In the genomic region with DNA sequence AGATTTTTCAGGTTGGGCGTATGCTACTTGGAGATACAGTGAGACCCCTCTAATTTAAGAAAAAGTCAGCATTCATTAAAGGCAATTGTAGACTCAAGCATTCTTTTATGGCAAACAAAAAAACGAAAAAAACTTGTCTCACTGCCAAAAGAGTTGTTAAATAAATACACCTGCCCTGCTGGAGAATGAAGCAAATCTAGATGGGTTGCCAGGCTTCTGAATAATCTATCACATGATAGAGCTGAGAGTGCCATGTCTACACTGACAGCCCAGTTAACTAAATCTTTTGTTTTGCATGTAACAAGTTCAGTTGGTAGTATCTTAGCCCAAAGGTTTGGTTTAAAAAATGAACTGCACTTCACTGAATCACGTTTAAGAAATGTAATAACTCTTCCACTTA, we compare ENCODE assay signal across 14 cellular contexts.
DNase-seq lines count a peak whose midpoint lies in the region; ATAC-seq and TF ChIP-seq lines count a peak whose summit lies in the region.
"Had no signal": no experiment of that assay in that cellular context is flagged by ENCODE, and none has a peak within 500 bp of the region (broad histone marks: within the 10 kb centered on the region; RNA-seq: fewer than 3 reads in every experiment).

No MANE protein-coding gene starts in this region.

- H3K27me3 ChIP-seq in brain microvascular endothelial cell (replicated peaks) (no peaks in the 10 kb centered on the region), mesenchymal stem cell (ENCODE audit: control insufficient read depth in 1 of 2, insufficient read depth in 1 of 2, low read length in 2 of 2) (no peaks in the 10 kb centered on the region)
- H3K27me3 ChIP-seq: sigmoid colon had no signal

- no peaks in the 10 kb centered on the region for H3K27me3 Mint-ChIP-seq in activated T-helper 2 cell treated with anti-CD3 and anti-CD28 coated beads, Interferon-gamma antibody, Interleukin-2, Interleukin-4, amounts not matched to agents 10 μg/mL and 5 μg/mL and 100 μg/mL, durations not matched to agents 14 hours and 24 hours and 36 hours (ENCODE audit: low read depth)
- H3K27me3 Mint-ChIP-seq: B cell; naive thymus-derived CD8-positive, alpha-beta T cell; stimulated activated naive CD8-positive, alpha-beta T cell treated with anti-CD3 and anti-CD28 coated beads, Interleukin-15, Interleukin-2, amounts not matched to agents 100 ng/mL and 50 ng/mL, for 24 hours had no signal

- peak overlapping the region; percentile 79 for H3K9ac ChIP-seq in mesenchymal stem cell (ENCODE audit: low read length)

- H3K14ac ChIP-seq in mesenchymal stem cell (ENCODE audit: low read length in 2 of 2) = no peak overlapping the region

- no peaks in the 10 kb centered on the region for H3K4me1 ChIP-seq in mesenchymal stem cell (ENCODE audit: control insufficient read depth, insufficient read depth, low read depth, low read length)
- H3K4me1 ChIP-seq: sigmoid colon had no signal

- no peak overlapping the region for H2BK120ac ChIP-seq in mesenchymal stem cell (ENCODE audit: low read depth, low read length)

- H3K79me1 ChIP-seq in mesenchymal stem cell (replicated peaks; ENCODE audit: low read length, poor library complexity, severe bottlenecking) = no peaks in the 10 kb centered on the region

- no peaks in the 10 kb centered on the region for H3K36me3 ChIP-seq in brain microvascular endothelial cell (replicated peaks)
- H3K36me3 ChIP-seq in mesenchymal stem cell (ENCODE audit: control insufficient read depth in 1 of 2, insufficient read depth in 2 of 2, low read depth in 1 of 2, low read length in 2 of 2) = no peaks in the 10 kb centered on the region
- H3K36me3 ChIP-seq: sigmoid colon had no signal

- H2BK12ac ChIP-seq in mesenchymal stem cell (ENCODE audit: low read length in 2 of 2) = no peak overlapping the region

- ATAC-seq in Right ventricle myocardium superior (ENCODE audit: poor library complexity) = no peak
- ATAC-seq: activated T-cell treated with anti-CD3 and anti-CD28 coated beads, Interleukin-2, amount 50 U/mL, for 4 hours; naive thymus-derived CD8-positive, alpha-beta T cell had no signal

- no peak overlapping the region for H2BK15ac ChIP-seq in mesenchymal stem cell (ENCODE audit: low read depth, poor library complexity, severe bottlenecking)

- no peaks in the 10 kb centered on the region for H3K36me3 Mint-ChIP-seq in activated T-helper 2 cell treated with anti-CD3 and anti-CD28 coated beads, Interferon-gamma antibody, Interleukin-2, Interleukin-4, amounts not matched to agents 10 μg/mL and 5 μg/mL and 100 μg/mL, durations not matched to agents 14 hours and 24 hours and 36 hours (ENCODE audit: low read depth)
- H3K36me3 Mint-ChIP-seq: naive thymus-derived CD8-positive, alpha-beta T cell had no signal

- H4K8ac ChIP-seq in mesenchymal stem cell (ENCODE audit: low read length) = no peak overlapping the region

- H4K91ac ChIP-seq in mesenchymal stem cell (ENCODE audit: low read length) = no peak overlapping the region

- H3K9me3 ChIP-seq in mesenchymal stem cell (ENCODE audit: control insufficient read depth, low read length) = no peaks in the 10 kb centered on the region
- H3K9me3 ChIP-seq: sigmoid colon had no signal

- WGBS in mesenchymal stem cell = no CpG with 5 or more reads among the region's 3 CpGs
- 21 to 32% methylated on average over 3 of the region's 3 CpGs for WGBS in lower leg skin, 2 donors

- H3K4ac ChIP-seq in mesenchymal stem cell (ENCODE audit: low read depth in 1 of 2, low read length in 2 of 2) = no peak overlapping the region

- TF ChIP-seq CTCF in brain microvascular endothelial cell (IDR thresholded peaks at IDR 0.05; ENCODE audit: low read depth, low read length, missing control alignments) = no peak
- TF ChIP-seq CTCF in lower leg skin (IDR thresholded peaks at IDR 0.05) = no peak

- H3K9me3 Mint-ChIP-seq in activated T-helper 2 cell treated with anti-CD3 and anti-CD28 coated beads, Interferon-gamma antibody, Interleukin-2, Interleukin-4, amounts not matched to agents 10 μg/mL and 5 μg/mL and 100 μg/mL, durations not matched to agents 14 hours and 24 hours and 36 hours = peaks cover 6% of the 10 kb centered on the region
- H3K9me3 Mint-ChIP-seq: activated T-cell treated with anti-CD3 and anti-CD28 coated beads, Interleukin-2, amount 50 U/mL, for 4 hours; stimulated activated naive CD8-positive, alpha-beta T cell treated with anti-CD3 and anti-CD28 coated beads, Interleukin-15, Interleukin-2, amounts not matched to agents 100 ng/mL and 50 ng/mL, for 24 hours had no signal

- H3K27ac Mint-ChIP-seq in activated T-helper 2 cell treated with anti-CD3 and anti-CD28 coated beads, Interferon-gamma antibody, Interleukin-2, Interleukin-4, amounts not matched to agents 10 μg/mL and 5 μg/mL and 100 μg/mL, durations not matched to agents 14 hours and 24 hours and 36 hours = no peak overlapping the region
- H3K27ac Mint-ChIP-seq: B cell; naive thymus-derived CD8-positive, alpha-beta T cell; stimulated activated naive CD8-positive, alpha-beta T cell treated with anti-CD3 and anti-CD28 coated beads, Interleukin-15, Interleukin-2, amounts not matched to agents 100 ng/mL and 50 ng/mL, for 24 hours had no signal

- no peak overlapping the region for H3K4me3 Mint-ChIP-seq in activated T-helper 2 cell treated with anti-CD3 and anti-CD28 coated beads, Interferon-gamma antibody, Interleukin-2, Interleukin-4, amounts not matched to agents 10 μg/mL and 5 μg/mL and 100 μg/mL, durations not matched to agents 14 hours and 24 hours and 36 hours (ENCODE audit: low read depth)
- H3K4me3 Mint-ChIP-seq: activated T-cell treated with anti-CD3 and anti-CD28 coated beads, Interleukin-2, amount 50 U/mL, for 4 hours; B cell; naive thymus-derived CD8-positive, alpha-beta T cell; stimulated activated naive CD8-positive, alpha-beta T cell treated with anti-CD3 and anti-CD28 coated beads, Interleukin-15, Interleukin-2, amounts not matched to agents 100 ng/mL and 50 ng/mL, for 24 hours had no signal

- no peaks in the 10 kb centered on the region for H3K4me1 Mint-ChIP-seq in activated T-helper 2 cell treated with anti-CD3 and anti-CD28 coated beads, Interferon-gamma antibody, Interleukin-2, Interleukin-4, amounts not matched to agents 10 μg/mL and 5 μg/mL and 100 μg/mL, durations not matched to agents 14 hours and 24 hours and 36 hours (ENCODE audit: low read depth)
- H3K4me1 Mint-ChIP-seq: B cell; naive thymus-derived CD8-positive, alpha-beta T cell had no signal

- intact Hi-C loops in lower leg skin (cut with DNase I; ENCODE audit: low total_unique reads) (no loop called here), Right ventricle myocardium superior (cut with DNase I) (no loop called here)
- intact Hi-C loops in activated T-helper 2 cell treated with anti-CD3 and anti-CD28 coated beads, Interferon-gamma antibody, Interleukin-2, Interleukin-4, amounts not matched to agents 10 μg/mL and 5 μg/mL and 100 μg/mL, durations not matched to agents 14 hours and 24 hours and 36 hours (cut with micrococcal nuclease) = no loop called here

- no peak overlapping the region for H3K4me3 ChIP-seq in brain microvascular endothelial cell (ENCODE audit: low read depth, low read length)
- peak overlapping the region in 1 of 2 experiments; percentile 68 for H3K4me3 ChIP-seq in mesenchymal stem cell (ENCODE audit: insufficient read depth in 1 of 2, low read depth in 1 of 2, low read length in 2 of 2)
- H3K4me3 ChIP-seq in lower leg skin (ENCODE audit: low read depth, poor library complexity, severe bottlenecking) = no peak overlapping the region
- H3K4me3 ChIP-seq: sigmoid colon had no signal

- no peak overlapping the region for H3K4me2 ChIP-seq in mesenchymal stem cell (ENCODE audit: low read length, poor library complexity, severe bottlenecking)

- H2AK5ac ChIP-seq in mesenchymal stem cell (ENCODE audit: low read length, severe bottlenecking) = no peak overlapping the region

- no peak for TF ChIP-seq POLR2A in lower leg skin (IDR thresholded peaks at IDR 0.05)

- no peak overlapping the region for H2BK5ac ChIP-seq in mesenchymal stem cell (ENCODE audit: low read depth, low read length, poor library complexity, severe bottlenecking)

- H3K23ac ChIP-seq in mesenchymal stem cell (ENCODE audit: low read length in 2 of 2) = no peak overlapping the region

- H3K18ac ChIP-seq in mesenchymal stem cell (ENCODE audit: low read depth in 1 of 2, low read length in 2 of 2) = no peak overlapping the region

- H3K27ac ChIP-seq in brain microvascular endothelial cell (peak overlapping the region; percentile 69), mesenchymal stem cell (ENCODE audit: low read length, poor library complexity, severe bottlenecking) (no peak overlapping the region)
- H3K27ac ChIP-seq: sigmoid colon had no signal

- no peak overlapping the region for H2AFZ ChIP-seq in mesenchymal stem cell (ENCODE audit: low read depth, low read length)

- DNase-seq in DMS53 treated with DMSO at 0.1 percent for 48 hours (lab: John Stamatoyannopoulos, UW; ENCODE audit: unreplicated experiment) (peak; percentile 62), NCI-H2029 (lab: John Stamatoyannopoulos, UW) (peak; percentile 50), brain microvascular endothelial cell (no peak), mesenchymal stem cell (no peak), lower leg skin (ENCODE audit: low spot score in 2 of 2) (no peak), GF-D8 (lab: John Stamatoyannopoulos, UW) (no peak), Right ventricle myocardium superior (no peak)
- DNase-seq in activated T-helper 2 cell treated with anti-CD3 and anti-CD28 coated beads, Interferon-gamma antibody, Interleukin-2, Interleukin-4, amounts not matched to agents 10 μg/mL and 5 μg/mL and 100 μg/mL, durations not matched to agents 14 hours and 24 hours and 36 hours (ENCODE audit: low spot score) = no peak
- DNase-seq: activated T-cell treated with anti-CD3 and anti-CD28 coated beads, Interleukin-2, amount 50 U/mL, for 4 hours; GOT3; naive thymus-derived CD8-positive, alpha-beta T cell; sigmoid colon had no signal

- in situ Hi-C loops in brain microvascular endothelial cell (cut with HindIII; ENCODE audit: low pct_ligation_motif_present, low sequenced_read_pairs) = no loop called here

Comparison
In these comparisons a context has a peak if more than half of its experiments do, and no peak if none do; other contexts are left out.
1. DNase-seq: peak in DMS53 treated with DMSO at 0.1 percent for 48 hours (single experiment) and NCI-H2029 (single experiment); none in brain microvascular endothelial cell (single experiment), mesenchymal stem cell (single experiment), lower leg skin (0 of 2), activated T-helper 2 cell treated with anti-CD3 and anti-CD28 coated beads, Interferon-gamma antibody, Interleukin-2, Interleukin-4, amounts not matched to agents 10 μg/mL and 5 μg/mL and 100 μg/mL, durations not matched to agents 14 hours and 24 hours and 36 hours (single experiment), GF-D8 (single experiment) and Right ventricle myocardium superior (single experiment).